ENCODE assay signal across 12 cellular contexts in genomic region chr7:27923308-27923980, GRCh38.
DNase-seq lines count a peak whose midpoint lies in the region; ATAC-seq and TF ChIP-seq lines count a peak whose summit lies in the region.
"Had no signal": no experiment of that assay in that cellular context is flagged by ENCODE, and none has a peak within 500 bp of the region (broad histone marks: within the 10 kb centered on the region; RNA-seq: fewer than 3 reads in every experiment).

No MANE protein-coding gene starts in this region.

- peaks cover 12% of the 10 kb centered on the region for H3K79me2 ChIP-seq in smooth muscle cell (ENCODE audit: low read depth)

- no peak overlapping the region for H3K9ac ChIP-seq in smooth muscle cell (ENCODE audit: low read depth)

- no peaks in the 10 kb centered on the region for H3K9me3 ChIP-seq in SJCRH30 (replicated peaks)
- H3K9me3 ChIP-seq in smooth muscle cell (replicated peaks; ENCODE audit: low read depth): no peaks in the 10 kb centered on the region
- H3K9me3 ChIP-seq in tibial nerve: no peaks in the 10 kb centered on the region
- H3K9me3 ChIP-seq: colonic mucosa had no signal

- H4K20me1 ChIP-seq in smooth muscle cell (ENCODE audit: low read depth): no peaks in the 10 kb centered on the region

- intact Hi-C loops in left ventricle myocardium superior (cut with micrococcal nuclease): loop anchor here (10.0 kb wide), 1 partner anchor 149 kb away; no protein-coding TSS in a partner anchor

- peaks cover 7% of the 10 kb centered on the region for H3F3A ChIP-seq in smooth muscle cell (ENCODE audit: low read depth)

- H3K36me3 ChIP-seq in SJCRH30 (no peaks in the 10 kb centered on the region), smooth muscle cell (ENCODE audit: low read depth) (no peaks in the 10 kb centered on the region), tibial nerve (no peaks in the 10 kb centered on the region)
- H3K36me3 ChIP-seq: colonic mucosa had no signal

- TF ChIP-seq CTCF in smooth muscle cell (IDR thresholded peaks at IDR 0.05; ENCODE audit: borderline replicate concordance, insufficient read depth, poor library complexity, severe bottlenecking) (no peak), tibial nerve (IDR thresholded peaks at IDR 0.05) (no peak)

- H3K4me1 ChIP-seq in SJCRH30 (peaks cover 18% of the 10 kb centered on the region), smooth muscle cell (ENCODE audit: low read depth) (peaks cover 29% of the 10 kb centered on the region), tibial nerve (peaks cover 0 to 11% (median 2%) of the 10 kb centered on the region in 4 donors)
- H3K4me1 ChIP-seq: colonic mucosa had no signal

- H3K4me2 ChIP-seq in smooth muscle cell: peak overlapping the region; percentile 70

- no peak overlapping the region for H2AFZ ChIP-seq in smooth muscle cell (ENCODE audit: low read depth)

- DNase-seq in NCI-H1694 treated with DMSO at 0.1 percent for 48 hours (lab: John Stamatoyannopoulos, UW) (peak; percentile 6), NCI-H1694 (lab: John Stamatoyannopoulos, UW) (no peak), SJCRH30 (peak; percentile 61 to 72), left ventricle myocardium superior (peak; percentile 77), smooth muscle cell (lab: John Stamatoyannopoulos, UW; ENCODE audit: unreplicated experiment) (no peak), tibial nerve (ENCODE audit: low spot score in 2 of 2) (no peak)
- DNase-seq in activated T-cell treated with anti-CD3 and anti-CD28 coated beads, Interleukin-2, amount 50 U/mL, for 48 hours: no peak
- DNase-seq: activated CD4-positive, alpha-beta memory T cell treated with anti-CD3 and anti-CD28 coated beads, Interleukin-2, amount 10 ng/mL, durations not matched to agents 7 days and 5 days; colonic mucosa; COR-L47 had no signal

- H3K27ac ChIP-seq in SJCRH30 (peak overlapping the region; percentile 11; the same call in 1 of the 2 replicates), smooth muscle cell (ENCODE audit: low read depth) (peak overlapping the region; percentile 57), tibial nerve (no peak overlapping the region)
- H3K27ac ChIP-seq: 22Rv1, colonic mucosa had no signal

- no peak for TF ChIP-seq EP300 in tibial nerve (IDR thresholded peaks at IDR 0.05)

- peak overlapping the region; percentile 27 for H3K4me3 ChIP-seq in SJCRH30
- H3K4me3 ChIP-seq in smooth muscle cell: no peak overlapping the region
- no peak overlapping the region for H3K4me3 ChIP-seq in tibial nerve
- H3K4me3 ChIP-seq: colonic mucosa had no signal

- TF ChIP-seq POLR2A in tibial nerve (IDR thresholded peaks at IDR 0.05): no peak

- WGBS in smooth muscle cell (ENCODE audit: low lambda C conversion rate): 36% methylated on average over 13 of the region's 13 CpGs
- WGBS in tibial nerve, 2 donors: 74 to 85% methylated on average over 13 of the region's 13 CpGs

- ATAC-seq in left ventricle myocardium superior: peak; percentile 96
- ATAC-seq in HG02970 (IDR thresholded peaks at IDR 0.05; ENCODE audit: low FRiP score, unreplicated experiment): no peak

- no peaks in the 10 kb centered on the region for H3K27me3 ChIP-seq in SJCRH30
- no peaks in the 10 kb centered on the region for H3K27me3 ChIP-seq in smooth muscle cell (ENCODE audit: low read depth)
- H3K27me3 ChIP-seq in tibial nerve: no peaks in the 10 kb centered on the region
- H3K27me3 ChIP-seq: colonic mucosa had no signal

Comparison
In these comparisons a context has a peak if more than half of its experiments do, and no peak if none do; other contexts are left out.
1. DNase-seq: peak in NCI-H1694 treated with DMSO at 0.1 percent for 48 hours (single experiment), SJCRH30 (2 of 2) and left ventricle myocardium superior (single experiment); none in NCI-H1694 (single experiment), smooth muscle cell (single experiment), activated T-cell treated with anti-CD3 and anti-CD28 coated beads, Interleukin-2, amount 50 U/mL, for 48 hours (0 of 2) and tibial nerve (0 of 2).
2. H3K27ac ChIP-seq: peak in SJCRH30 (single experiment) and smooth muscle cell (single experiment); none in tibial nerve (0 of 4).